ENCODE assay signal across 19 cellular contexts in genomic region chr14:96811265-96811664, GRCh38. TPM values are rescaled to one million over a fixed set of nuclear protein-coding genes. Genes with fewer than 3 reads are reported as not detected.
DNase-seq lines count a peak whose midpoint lies in the region; ATAC-seq and TF ChIP-seq lines count a peak whose summit lies in the region.
"Had no signal": no experiment of that assay in that cellular context is flagged by ENCODE, and none has a peak within 500 bp of the region (broad histone marks: within the 10 kb centered on the region; RNA-seq: fewer than 3 reads in every experiment).

No MANE protein-coding gene starts in this region.

- no peak for TF ChIP-seq CTCF in uterus (IDR thresholded peaks at IDR 0.05)

- no peak overlapping the region for H3K27ac Mint-ChIP-seq in T-helper 2 cell treated with Interferon-gamma antibody and Interleukin-4, amounts not matched to agents 5 μg/mL and 100 μg/mL, for 36 hours
- H3K27ac Mint-ChIP-seq: activated CD8-positive, alpha-beta T cell treated with anti-CD3 and anti-CD28 coated beads, Interleukin-2, amount 10 ng/mL, durations not matched to agents 7 days and 5 days; mesothelial cell of epicardium; T-cell had no signal

- no peak for TF ChIP-seq POLR2A in uterus (IDR thresholded peaks at IDR 0.05)

- no peaks in the 10 kb centered on the region for H3K27me3 Mint-ChIP-seq in T-helper 2 cell treated with Interferon-gamma antibody and Interleukin-4, amounts not matched to agents 5 μg/mL and 100 μg/mL, for 36 hours (ENCODE audit: low read depth)
- H3K27me3 Mint-ChIP-seq: T-cell had no signal

- no peak overlapping the region for H3K4me3 Mint-ChIP-seq in T-helper 2 cell treated with Interferon-gamma antibody and Interleukin-4, amounts not matched to agents 5 μg/mL and 100 μg/mL, for 36 hours
- H3K4me3 Mint-ChIP-seq: activated CD8-positive, alpha-beta T cell treated with anti-CD3 and anti-CD28 coated beads, Interleukin-2, amount 10 ng/mL, durations not matched to agents 7 days and 5 days; mesothelial cell of epicardium; T-cell had no signal

- H3K27ac ChIP-seq in uterus, result no peak overlapping the region
- H3K27ac ChIP-seq: hepatocyte, neutrophil, thoracic aorta, VCaP had no signal

- H3K36me3 Mint-ChIP-seq in T-helper 2 cell treated with Interferon-gamma antibody and Interleukin-4, amounts not matched to agents 5 μg/mL and 100 μg/mL, for 36 hours (ENCODE audit: low read depth), result peaks cover 26% of the 10 kb centered on the region

- no peaks in the 10 kb centered on the region for H3K27me3 ChIP-seq in uterus
- H3K27me3 ChIP-seq: hepatocyte, neutrophil had no signal

- H3K4me1 Mint-ChIP-seq in T-helper 2 cell treated with Interferon-gamma antibody and Interleukin-4, amounts not matched to agents 5 μg/mL and 100 μg/mL, for 36 hours (ENCODE audit: low read depth), result peaks cover 33% of the 10 kb centered on the region
- H3K4me1 Mint-ChIP-seq: mesothelial cell of epicardium had no signal

- intact Hi-C loops in uterus (cut with DNase I; ENCODE audit: low total_unique reads), result no loop called here

- H3K9me3 Mint-ChIP-seq in T-helper 2 cell treated with Interferon-gamma antibody and Interleukin-4, amounts not matched to agents 5 μg/mL and 100 μg/mL, for 36 hours, result peaks cover 4% of the 10 kb centered on the region
- H3K9me3 Mint-ChIP-seq: T-cell had no signal

- no peaks in the 10 kb centered on the region for H3K36me3 ChIP-seq in uterus
- H3K36me3 ChIP-seq: neutrophil, thoracic aorta had no signal

- H3K4me1 ChIP-seq in uterus, result no peaks in the 10 kb centered on the region

- peak; percentile 27 for DNase-seq in GM04504 (ENCODE audit: low read depth)
- peak; percentile 98 for DNase-seq in fibroblast of peridontal ligament (ENCODE audit: extremely low read depth)
- DNase-seq in stromal cell of bone marrow (ENCODE audit: low read depth), result peak; percentile 77
- no peak for DNase-seq in uterus
- no peak for DNase-seq in T-helper 2 cell treated with Interferon-gamma antibody and Interleukin-4, amounts not matched to agents 5 μg/mL and 100 μg/mL, for 36 hours (ENCODE audit: low spot score)
- DNase-seq in stimulated activated CD8-positive, alpha-beta memory T cell treated with anti-CD3 and anti-CD28 coated beads, Interleukin-4, amount 100 ng/mL, for 48 hours, result no peak
- DNase-seq: activated CD8-positive, alpha-beta T cell treated with anti-CD3 and anti-CD28 coated beads, Interleukin-2, amount 10 ng/mL, durations not matched to agents 7 days and 5 days; DND-41; MV-4-11; NCI-H2081; NCI-H69; stimulated activated CD4-positive, alpha-beta T cell treated with anti-CD3 and anti-CD28 coated beads, Interleukin-4, amount 100 ng/mL, for 4 hours; T-cell had no signal

- no peaks in the 10 kb centered on the region for H3K9me3 ChIP-seq in uterus
- H3K9me3 ChIP-seq: neutrophil, thoracic aorta had no signal

- no peak overlapping the region for H3K4me3 ChIP-seq in uterus
- H3K4me3 ChIP-seq: hepatocyte, thoracic aorta had no signal

- peak; percentile 83 for ATAC-seq in SK-N-SH treated with all-trans-retinoic acid at 6 μM for 48 hours
- ATAC-seq: T-cell had no signal

TF ChIP-seq in SK-N-SH treated with all-trans-retinoic acid at 6 μM for 48 hours, 23 proteins besides CTCF, POLR2A, EP300 and RAD21:
- no peak for TF ChIP-seq ZFP30 (CRISPR knock-in tag; IDR thresholded peaks at IDR 0.05)
- TF ChIP-seq ZFP3 (CRISPR knock-in tag; IDR thresholded peaks at IDR 0.05), result no peak
- no peak for TF ChIP-seq OSR1 (CRISPR knock-in tag; IDR thresholded peaks at IDR 0.05)
- no peak for TF ChIP-seq BACH2 (CRISPR knock-in tag; IDR thresholded peaks at IDR 0.05; ENCODE audit: borderline replicate concordance)
- TF ChIP-seq TSHZ2 (CRISPR knock-in tag; IDR thresholded peaks at IDR 0.05), result no peak

RNA-seq across cellular contexts. Expression of gene VRK1, which starts 14.1 kb away (rescaled TPM):
- total RNA-seq in uterus, result 10 to 100 TPM; 21.0 to 54.5 (median 37.1) TPM

Comparison
In these comparisons a context has a peak if more than half of its experiments do, and no peak if none do; other contexts are left out.
1. DNase-seq: peak in GM04504 (single experiment), fibroblast of peridontal ligament (single experiment) and stromal cell of bone marrow (single experiment); none in uterus (0 of 2), T-helper 2 cell treated with Interferon-gamma antibody and Interleukin-4, amounts not matched to agents 5 μg/mL and 100 μg/mL, for 36 hours (single experiment) and stimulated activated CD8-positive, alpha-beta memory T cell treated with anti-CD3 and anti-CD28 coated beads, Interleukin-4, amount 100 ng/mL, for 48 hours (single experiment).